Comparison of ENCODE assay signal across 1 cellular context in the genomic region with DNA sequence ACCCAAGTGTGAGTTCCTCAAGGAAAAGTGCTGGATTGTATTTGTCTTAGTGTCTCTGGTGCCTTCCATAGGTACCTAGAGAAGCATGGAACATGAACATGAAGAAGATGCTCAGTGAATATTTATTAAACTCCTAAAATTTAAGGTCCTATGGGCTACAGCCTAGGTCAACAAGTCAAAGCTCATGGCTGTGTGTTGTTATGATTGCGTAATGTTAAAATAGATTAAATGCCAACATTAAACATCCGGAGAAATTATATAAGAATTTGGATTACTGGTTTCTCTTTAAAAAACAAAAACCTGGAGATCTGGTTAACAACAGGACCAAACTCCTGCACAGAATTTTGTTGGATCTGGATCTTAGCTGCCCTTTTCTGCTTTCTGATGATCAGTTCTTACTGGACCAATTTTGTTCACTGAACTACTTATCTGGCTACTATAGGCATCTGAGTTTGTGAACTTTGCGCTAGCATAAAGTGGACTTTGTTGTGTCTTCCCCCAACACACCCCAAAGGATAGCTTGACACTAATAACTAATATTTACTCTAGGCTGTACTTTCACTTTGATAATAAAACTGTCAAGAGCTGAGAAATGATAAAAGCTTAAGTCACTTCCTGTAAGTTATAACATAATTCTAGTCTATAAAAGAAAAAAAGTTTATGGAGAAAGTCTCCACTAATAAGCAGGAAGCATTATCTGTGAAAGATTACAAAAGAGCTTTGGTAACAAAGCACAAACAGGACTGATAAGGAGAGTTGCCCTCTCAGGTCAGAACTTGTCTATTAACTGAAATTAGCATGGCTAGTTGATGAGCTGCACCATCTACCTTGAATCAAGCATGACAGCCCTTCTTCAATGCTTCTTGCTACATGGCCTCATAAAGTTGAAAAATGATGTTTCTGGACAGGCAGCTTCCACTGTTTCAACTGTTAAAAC.
TF ChIP-seq lines count a peak whose summit lies in the region.

No MANE protein-coding gene starts in this region.

TF ChIP-seq in HepG2, 621 proteins besides CTCF, POLR2A, EP300 and RAD21 (continued from another document):
- peak; percentile 77 for TF ChIP-seq GATAD2A (CRISPR knock-in tag; IDR thresholded peaks at IDR 0.05)
